ENCODE assay signal across 15 cellular contexts in genomic region chr11:36139767-36140166, GRCh38.
DNase-seq lines count a peak whose midpoint lies in the region; ATAC-seq and TF ChIP-seq lines count a peak whose summit lies in the region.
"Had no signal": no experiment of that assay in that cellular context is flagged by ENCODE, and none has a peak within 500 bp of the region (broad histone marks: within the 10 kb centered on the region; RNA-seq: fewer than 3 reads in every experiment).

No MANE protein-coding gene starts in this region.

- H3K4me2 ChIP-seq in IMR-90 (ENCODE audit: low read depth, low read length): no peak overlapping the region
- no peak overlapping the region for H3K4me2 ChIP-seq in mesenchymal stem cell (ENCODE audit: low read length, poor library complexity, severe bottlenecking)

- CTCF ChIA-PET in IMR-90 (lab: Yijun Ruan, JAX): no interaction called here

- BruUV-seq in IMR-90 (replicated peaks; lab: Mats Ljungman, UMichigan): no TSS peak

- no peaks in the 10 kb centered on the region for H3K9me1 ChIP-seq in IMR-90 (ENCODE audit: insufficient read depth, low read length)

- no peak overlapping the region for H2BK5ac ChIP-seq in IMR-90 (ENCODE audit: low read depth, low read length, poor library complexity, severe bottlenecking)
- H2BK5ac ChIP-seq in mesenchymal stem cell (ENCODE audit: low read depth, low read length, poor library complexity, severe bottlenecking): no peak overlapping the region

- no peak overlapping the region for H2BK120ac ChIP-seq in IMR-90 (ENCODE audit: low read depth, low read length)
- H2BK120ac ChIP-seq in mesenchymal stem cell (ENCODE audit: low read depth, low read length): no peak overlapping the region

- dilution Hi-C loops in IMR-90 (cut with HindIII; ENCODE audit: low sequenced_read_pairs, unreplicated experiment): no loop called here

- DNase-seq in IMR-90: peak; percentile 49
- peak; percentile 51 for DNase-seq in NCI-H69 (lab: John Stamatoyannopoulos, UW)
- DNase-seq in T1000 (lab: John Stamatoyannopoulos, UW): peak; percentile 12
- DNase-seq in foreskin keratinocyte: no peak
- no peak for DNase-seq in activated T-cell treated with anti-CD3 and anti-CD28 coated beads, Interleukin-2, amount 50 U/mL, for 4 hours
- no peak for DNase-seq in mesenchymal stem cell
- DNase-seq in heart right ventricle: no peak
- DNase-seq: ACHN; CD4-positive, CD25-positive, alpha-beta regulatory T cell; DMS53; GM23248 had no signal

- H3K79me1 ChIP-seq in IMR-90 (ENCODE audit: low read depth in 1 of 2, low read length in 2 of 2) (no peaks in the 10 kb centered on the region), mesenchymal stem cell (replicated peaks; ENCODE audit: low read length, poor library complexity, severe bottlenecking) (no peaks in the 10 kb centered on the region)

- H4K8ac ChIP-seq in IMR-90 (ENCODE audit: low read depth in 2 of 2, low read length in 2 of 2) (no peak overlapping the region), mesenchymal stem cell (ENCODE audit: low read length) (no peak overlapping the region)

- no peak overlapping the region for H2BK12ac ChIP-seq in mesenchymal stem cell (ENCODE audit: low read length in 2 of 2)

- 67% methylated on average over 1 of the region's 3 CpGs; no CpG with 5 or more reads in 1 of the 2 experiments for WGBS in IMR-90 (ENCODE audit: extremely low coverage in 2 of 2, insufficient read length in 1 of 2), 2 experiments
- WGBS in mesenchymal stem cell: 89% methylated on average over 3 of the region's 3 CpGs
- 89 to 93% methylated on average over 3 of the region's 3 CpGs for WGBS in heart right ventricle, 2 donors

- no peak for TF ChIP-seq POLR2A in IMR-90 (IDR thresholded peaks at IDR 0.05; ENCODE audit: low read depth, low read length)

- H3K36me3 Mint-ChIP-seq in activated T-cell treated with anti-CD3 and anti-CD28 coated beads, Interleukin-2, amount 50 U/mL, for 4 hours (ENCODE audit: insufficient read depth): no peaks in the 10 kb centered on the region
- H3K36me3 Mint-ChIP-seq: CD4-positive, CD25-positive, alpha-beta regulatory T cell had no signal

- H3K23ac ChIP-seq in IMR-90 (ENCODE audit: low read depth, low read length) (no peak overlapping the region), mesenchymal stem cell (ENCODE audit: low read length in 2 of 2) (no peak overlapping the region)

- intact Hi-C loops in IMR-90 (cut with micrococcal nuclease): loop anchor here (10.0 kb wide), 1 partner anchor 645 kb away; no protein-coding TSS in a partner anchor
- intact Hi-C loops in heart right ventricle (cut with DNase I): loop anchor here in 7 of 10 donors (10.0 kb wide), 7 partner anchors 95 to 315 kb away; partner anchors contain the start of gene LDLRAD3 (in 1 of the 7)

- H4K5ac ChIP-seq in IMR-90 (ENCODE audit: low read depth, low read length): no peak overlapping the region

- no peak for TF ChIP-seq RAD21 in IMR-90 (IDR thresholded peaks at IDR 0.05; ENCODE audit: low read length)

- H3K9me3 ChIP-seq in IMR-90 (ENCODE audit: control insufficient read depth, insufficient read depth, low read length) (no peaks in the 10 kb centered on the region), mesenchymal stem cell (ENCODE audit: control insufficient read depth, low read length) (no peaks in the 10 kb centered on the region), heart right ventricle (no peaks in the 10 kb centered on the region)

- H3K4me1 ChIP-seq in IMR-90 (ENCODE audit: control insufficient read depth, insufficient read depth, low read length) (no peaks in the 10 kb centered on the region), foreskin keratinocyte (no peaks in the 10 kb centered on the region), mesenchymal stem cell (ENCODE audit: control insufficient read depth, insufficient read depth, low read depth, low read length) (no peaks in the 10 kb centered on the region), heart right ventricle (no peaks in the 10 kb centered on the region)

- H2AK5ac ChIP-seq in IMR-90 (ENCODE audit: low read depth, low read length) (no peak overlapping the region), mesenchymal stem cell (ENCODE audit: low read length, severe bottlenecking) (no peak overlapping the region)

- H3K9me3 Mint-ChIP-seq in activated T-cell treated with anti-CD3 and anti-CD28 coated beads, Interleukin-2, amount 50 U/mL, for 4 hours: no peaks in the 10 kb centered on the region

- ATAC-seq in IMR-90 (ENCODE audit: low read depth) (peak; percentile 67; the same call in 1 of the 2 replicates), foreskin keratinocyte (peak; percentile 58), HG03097 (IDR thresholded peaks at IDR 0.05; ENCODE audit: low FRiP score, unreplicated experiment) (no peak), heart right ventricle (no peak)
- ATAC-seq in activated T-cell treated with anti-CD3 and anti-CD28 coated beads, Interleukin-2, amount 50 U/mL, for 4 hours: no peak
- ATAC-seq: GM12878, HCT116 had no signal

- H2BK15ac ChIP-seq in IMR-90 (ENCODE audit: low read depth, low read length) (no peak overlapping the region), mesenchymal stem cell (ENCODE audit: low read depth, poor library complexity, severe bottlenecking) (no peak overlapping the region)

- POLR2A ChIA-PET in IMR-90 (lab: Charles Lee; ENCODE audit: unreplicated experiment): no interaction called here

- no peak overlapping the region for H3K18ac ChIP-seq in IMR-90 (ENCODE audit: low read depth, low read length)
- no peak overlapping the region for H3K18ac ChIP-seq in mesenchymal stem cell (ENCODE audit: low read depth in 1 of 2, low read length in 2 of 2)

- H3K27me3 Mint-ChIP-seq in activated T-cell treated with anti-CD3 and anti-CD28 coated beads, Interleukin-2, amount 50 U/mL, for 4 hours (ENCODE audit: low read depth): peaks cover 3% of the 10 kb centered on the region
- H3K27me3 Mint-ChIP-seq: CD4-positive, CD25-positive, alpha-beta regulatory T cell had no signal

- no peak overlapping the region for H2BK20ac ChIP-seq in IMR-90 (ENCODE audit: low read depth, low read length)

- no peak overlapping the region for H3K4me3 Mint-ChIP-seq in activated T-cell treated with anti-CD3 and anti-CD28 coated beads, Interleukin-2, amount 50 U/mL, for 4 hours
- H3K4me3 Mint-ChIP-seq: CD4-positive, CD25-positive, alpha-beta regulatory T cell had no signal

- H3K4me1 Mint-ChIP-seq in activated T-cell treated with anti-CD3 and anti-CD28 coated beads, Interleukin-2, amount 50 U/mL, for 4 hours (ENCODE audit: low read depth): no peaks in the 10 kb centered on the region
- H3K4me1 Mint-ChIP-seq: CD4-positive, CD25-positive, alpha-beta regulatory T cell had no signal

- H4K91ac ChIP-seq in IMR-90 (ENCODE audit: insufficient read depth, low read depth, low read length) (no peak overlapping the region), mesenchymal stem cell (ENCODE audit: low read length) (no peak overlapping the region)

- no peak overlapping the region for H3K4me3 ChIP-seq in IMR-90 (ENCODE audit: insufficient read depth, low read depth, low read length)
- H3K4me3 ChIP-seq in mesenchymal stem cell (ENCODE audit: insufficient read depth in 1 of 2, low read depth in 1 of 2, low read length in 2 of 2): no peak overlapping the region
- no peak overlapping the region for H3K4me3 ChIP-seq in heart right ventricle
- H3K4me3 ChIP-seq: BLaER1 treated with 17β-estradiol and CSF1 and Interleukin-3, amounts not matched to agents 10 nM and 100 nM; GM12878; GM23248 had no signal

- no peak overlapping the region for H3K56ac ChIP-seq in IMR-90 (ENCODE audit: extremely low read depth, insufficient read depth, low read length)

- no peaks in the 10 kb centered on the region for H4K20me1 ChIP-seq in IMR-90 (ENCODE audit: insufficient read depth, low read length)

- H3K36me3 ChIP-seq in IMR-90 (ENCODE audit: control insufficient read depth, insufficient read depth, low read length): no peaks in the 10 kb centered on the region
- H3K36me3 ChIP-seq in mesenchymal stem cell (ENCODE audit: control insufficient read depth in 1 of 2, insufficient read depth in 2 of 2, low read depth in 1 of 2, low read length in 2 of 2): no peaks in the 10 kb centered on the region
- no peaks in the 10 kb centered on the region for H3K36me3 ChIP-seq in heart right ventricle

- H2AFZ ChIP-seq in IMR-90 (replicated peaks; ENCODE audit: low read length, poor library complexity) (no peak overlapping the region), mesenchymal stem cell (ENCODE audit: low read depth, low read length) (no peak overlapping the region)
- H2AFZ ChIP-seq: GM23248 had no signal

- in situ Hi-C loops in IMR-90 (cut with MboI; ENCODE audit: low sequenced_read_pairs): loop anchor here (10.0 kb wide), 1 partner anchor 525 kb away; the partner anchor contains the start of gene FJX1

- H3K27ac ChIP-seq in IMR-90 (ENCODE audit: insufficient read depth, low read length) (no peak overlapping the region), foreskin keratinocyte (no peak overlapping the region), mesenchymal stem cell (ENCODE audit: low read length, poor library complexity, severe bottlenecking) (no peak overlapping the region), heart right ventricle (no peak overlapping the region)
- H3K27ac ChIP-seq: BLaER1 treated with 17β-estradiol and CSF1 and Interleukin-3, amounts not matched to agents 10 nM and 100 nM; GM23248 had no signal

- no peak overlapping the region for H3K9ac ChIP-seq in IMR-90 (ENCODE audit: low read depth, low read length)
- H3K9ac ChIP-seq in mesenchymal stem cell (ENCODE audit: low read length): no peak overlapping the region
- H3K9ac ChIP-seq: BLaER1 treated with 17β-estradiol and CSF1 and Interleukin-3, amounts not matched to agents 10 nM and 100 nM; GM23248 had no signal

- TF ChIP-seq CTCF in IMR-90 (conservative IDR thresholded peaks at IDR 0.05; ENCODE audit: low read depth, low read length) (no peak), foreskin keratinocyte (conservative IDR thresholded peaks at IDR 0.05) (no peak), heart right ventricle (IDR thresholded peaks at IDR 0.05) (no peak)

- H2AK9ac ChIP-seq in IMR-90 (replicated peaks; ENCODE audit: low read depth, low read length, poor library complexity): peak overlapping the region; percentile 7

- H3K4ac ChIP-seq in IMR-90 (ENCODE audit: low read depth, low read length) (no peak overlapping the region), mesenchymal stem cell (ENCODE audit: low read depth in 1 of 2, low read length in 2 of 2) (no peak overlapping the region)

- H3K27me3 ChIP-seq in IMR-90 (ENCODE audit: control insufficient read depth, insufficient read depth, low read length) (no peaks in the 10 kb centered on the region), foreskin keratinocyte (no peaks in the 10 kb centered on the region), mesenchymal stem cell (ENCODE audit: control insufficient read depth in 1 of 2, insufficient read depth in 1 of 2, low read length in 2 of 2) (no peaks in the 10 kb centered on the region), heart right ventricle (peaks cover 0 to 18% (median 3%) of the 10 kb centered on the region in 7 donors)
- H3K27me3 ChIP-seq: BLaER1 treated with 17β-estradiol and CSF1 and Interleukin-3, amounts not matched to agents 10 nM and 100 nM had no signal

- H3K14ac ChIP-seq in IMR-90 (replicated peaks; ENCODE audit: low read depth, low read length) (no peak overlapping the region), mesenchymal stem cell (ENCODE audit: low read length in 2 of 2) (no peak overlapping the region)

TF ChIP-seq in IMR-90, 13 proteins besides CTCF, POLR2A, EP300 and RAD21:
- TF ChIP-seq CEBPB (IDR thresholded peaks at IDR 0.05; ENCODE audit: low read depth, low read length): no peak

Comparison
In these comparisons a context has a peak if more than half of its experiments do, and no peak if none do; other contexts are left out.
1. ATAC-seq: peak in IMR-90 (single experiment) and foreskin keratinocyte (single experiment); none in HG03097 (single experiment), activated T-cell treated with anti-CD3 and anti-CD28 coated beads, Interleukin-2, amount 50 U/mL, for 4 hours (0 of 2) and heart right ventricle (0 of 8).
2. DNase-seq: peak in IMR-90 (single experiment), NCI-H69 (single experiment) and T1000 (single experiment); none in foreskin keratinocyte (0 of 2), activated T-cell treated with anti-CD3 and anti-CD28 coated beads, Interleukin-2, amount 50 U/mL, for 4 hours (single experiment), mesenchymal stem cell (single experiment) and heart right ventricle (0 of 2).